In the genomic region with DNA sequence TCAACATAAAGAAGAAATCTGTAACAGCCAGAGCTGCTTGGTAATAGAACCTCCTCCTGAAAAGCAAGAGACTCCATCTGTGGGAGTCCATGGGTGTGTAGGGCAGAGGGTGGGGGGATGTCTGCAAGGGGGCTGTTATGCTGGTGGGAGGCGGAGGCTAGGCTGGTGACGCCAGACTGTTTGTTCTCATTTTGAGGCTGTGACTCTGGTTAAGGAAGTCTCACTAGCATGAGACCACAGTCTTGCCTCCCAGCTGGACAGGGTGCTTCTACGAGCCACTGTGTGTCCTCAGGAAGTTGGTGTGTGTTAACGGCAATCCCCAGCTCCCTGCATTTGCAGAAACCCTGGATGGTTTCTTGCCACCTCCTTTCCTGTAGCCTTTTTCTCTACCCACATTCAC, we compare ENCODE assay signal across 1 cellular context.
TF ChIP-seq lines count a peak whose summit lies in the region.

No MANE protein-coding gene starts in this region.

TF ChIP-seq in HepG2, 621 proteins besides CTCF, POLR2A, EP300 and RAD21 (continued from another document):
- TF ChIP-seq, protein P1, sequence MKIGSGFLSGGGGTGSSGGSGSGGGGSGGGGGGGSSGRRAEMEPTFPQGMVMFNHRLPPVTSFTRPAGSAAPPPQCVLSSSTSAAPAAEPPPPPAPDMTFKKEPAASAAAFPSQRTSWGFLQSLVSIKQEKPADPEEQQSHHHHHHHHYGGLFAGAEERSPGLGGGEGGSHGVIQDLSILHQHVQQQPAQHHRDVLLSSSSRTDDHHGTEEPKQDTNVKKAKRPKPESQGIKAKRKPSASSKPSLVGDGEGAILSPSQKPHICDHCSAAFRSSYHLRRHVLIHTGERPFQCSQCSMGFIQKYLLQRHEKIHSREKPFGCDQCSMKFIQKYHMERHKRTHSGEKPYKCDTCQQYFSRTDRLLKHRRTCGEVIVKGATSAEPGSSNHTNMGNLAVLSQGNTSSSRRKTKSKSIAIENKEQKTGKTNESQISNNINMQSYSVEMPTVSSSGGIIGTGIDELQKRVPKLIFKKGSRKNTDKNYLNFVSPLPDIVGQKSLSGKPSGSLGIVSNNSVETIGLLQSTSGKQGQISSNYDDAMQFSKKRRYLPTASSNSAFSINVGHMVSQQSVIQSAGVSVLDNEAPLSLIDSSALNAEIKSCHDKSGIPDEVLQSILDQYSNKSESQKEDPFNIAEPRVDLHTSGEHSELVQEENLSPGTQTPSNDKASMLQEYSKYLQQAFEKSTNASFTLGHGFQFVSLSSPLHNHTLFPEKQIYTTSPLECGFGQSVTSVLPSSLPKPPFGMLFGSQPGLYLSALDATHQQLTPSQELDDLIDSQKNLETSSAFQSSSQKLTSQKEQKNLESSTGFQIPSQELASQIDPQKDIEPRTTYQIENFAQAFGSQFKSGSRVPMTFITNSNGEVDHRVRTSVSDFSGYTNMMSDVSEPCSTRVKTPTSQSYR (CRISPR knock-in tag; IDR thresholded peaks at IDR 0.05; ENCODE audit: borderline replicate concordance): no peak
- TF ChIP-seq ZFP36 (IDR thresholded peaks at IDR 0.05; ENCODE audit: borderline replicate concordance, low read depth, low read length, partially characterized antibody): no peak
- no peak for TF ChIP-seq ZNF558 (CRISPR knock-in tag; IDR thresholded peaks at IDR 0.05; ENCODE audit: borderline replicate concordance)
- TF ChIP-seq SMAD9 (CRISPR knock-in tag; IDR thresholded peaks at IDR 0.05): no peak
- no peak for TF ChIP-seq KDM2A (CRISPR knock-in tag; IDR thresholded peaks at IDR 0.05; ENCODE audit: borderline replicate concordance, low read depth)
- no peak for TF ChIP-seq ZMAT3 (CRISPR knock-in tag; conservative IDR thresholded peaks at IDR 0.05)
- no peak for TF ChIP-seq FOSL1 (CRISPR knock-in tag; IDR thresholded peaks at IDR 0.05; ENCODE audit: borderline replicate concordance)
- TF ChIP-seq TOE1 (CRISPR knock-in tag; IDR thresholded peaks at IDR 0.05): no peak
- TF ChIP-seq, protein P2, sequence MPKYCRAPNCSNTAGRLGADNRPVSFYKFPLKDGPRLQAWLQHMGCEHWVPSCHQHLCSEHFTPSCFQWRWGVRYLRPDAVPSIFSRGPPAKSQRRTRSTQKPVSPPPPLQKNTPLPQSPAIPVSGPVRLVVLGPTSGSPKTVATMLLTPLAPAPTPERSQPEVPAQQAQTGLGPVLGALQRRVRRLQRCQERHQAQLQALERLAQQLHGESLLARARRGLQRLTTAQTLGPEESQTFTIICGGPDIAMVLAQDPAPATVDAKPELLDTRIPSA (CRISPR knock-in tag; IDR thresholded peaks at IDR 0.05; ENCODE audit: borderline replicate concordance): no peak
- no peak for TF ChIP-seq FOXA1 (IDR thresholded peaks at IDR 0.05)
- TF ChIP-seq FOXA1 (CRISPR knock-in tag; IDR thresholded peaks at IDR 0.05): no peak
- no peak for TF ChIP-seq EEA1 (CRISPR knock-in tag; IDR thresholded peaks at IDR 0.05; ENCODE audit: borderline replicate concordance)
